In genomic region chr11:98842187-98842586, GRCh38 we compare ENCODE assay signal across 29 cellular contexts.
"Had no signal": no experiment of that assay in that cellular context is flagged by ENCODE, and none has a peak within 500 bp of the region (broad histone marks: within the 10 kb centered on the region; RNA-seq: fewer than 3 reads in every experiment).

No MANE protein-coding gene starts in this region.

- H3K27ac ChIP-seq: colonic mucosa, coronary artery, dorsolateral prefrontal cortex, epithelial cell of prostate, esophagus muscularis mucosa, esophagus squamous epithelium, foreskin keratinocyte, gastrocnemius medialis, gastroesophageal sphincter, heart left ventricle, heart right ventricle had no signal

- H3K36me3 ChIP-seq: colonic mucosa, esophagus muscularis mucosa, esophagus squamous epithelium, gastrocnemius medialis, gastroesophageal sphincter, heart left ventricle, heart right ventricle had no signal

- ATAC-seq: effector memory CD8-positive, alpha-beta T cell; esophagus mucosa; foreskin keratinocyte; gastrocnemius medialis; gastroesophageal sphincter; heart left ventricle; heart right ventricle had no signal

- H3K4me1 ChIP-seq: colonic mucosa, esophagus muscularis mucosa, esophagus squamous epithelium, foreskin keratinocyte, gastrocnemius medialis, gastroesophageal sphincter, heart left ventricle, heart right ventricle had no signal

- H3K4me1 Mint-ChIP-seq: endodermal cell had no signal

- H3K27me3 ChIP-seq: colonic mucosa, esophagus muscularis mucosa, esophagus squamous epithelium, foreskin keratinocyte, gastrocnemius medialis, gastroesophageal sphincter, heart left ventricle, heart right ventricle had no signal

- H3K27me3 Mint-ChIP-seq: dendritic cell treated with granulocyte-macrophage colony-stimulating factor and Interleukin-4, amounts not matched to agents 40 ng/mL and 50 ng/mL, for 4 days; effector memory CD8-positive, alpha-beta T cell had no signal

- FAIRE-seq: colon, endometrium, endothelial cell of umbilical vein, frontal cortex had no signal

- H3K4me3 Mint-ChIP-seq: dendritic cell treated with granulocyte-macrophage colony-stimulating factor and Interleukin-4, amounts not matched to agents 40 ng/mL and 50 ng/mL, for 4 days; effector memory CD8-positive, alpha-beta T cell; endodermal cell had no signal

- H3K4me3 ChIP-seq: colonic mucosa, coronary artery, dorsolateral prefrontal cortex, esophagus muscularis mucosa, esophagus squamous epithelium, gastrocnemius medialis, gastroesophageal sphincter, heart left ventricle, heart right ventricle had no signal

- H3K9me3 ChIP-seq: colonic mucosa had no signal

- H3K27ac Mint-ChIP-seq: dendritic cell treated with granulocyte-macrophage colony-stimulating factor and Interleukin-4, amounts not matched to agents 40 ng/mL and 50 ng/mL, for 4 days; effector memory CD8-positive, alpha-beta T cell; endodermal cell had no signal

- DNase-seq: colonic mucosa; cortex of kidney; dermis blood vessel endothelial cell; dorsolateral prefrontal cortex; effector CD4-positive, alpha-beta T cell; effector CD8-positive, alpha-beta T cell; effector memory CD4-positive, alpha-beta T cell; effector memory CD8-positive, alpha-beta T cell; endodermal cell; erythroblast; esophagus squamous epithelium; foreskin fibroblast; foreskin keratinocyte; foreskin melanocyte; gastrocnemius medialis; glutamatergic neuron; head of caudate nucleus; heart left ventricle; heart right ventricle had no signal
